10 cellular contexts compared by ENCODE assay signal in genomic region chr16:89431158-89431584, GRCh38. TPM values are rescaled to one million over a fixed set of nuclear protein-coding genes. Genes with fewer than 3 reads are reported as not detected.
DNase-seq lines count a peak whose midpoint lies in the region; ATAC-seq, FAIRE-seq and TF ChIP-seq lines count a peak whose summit lies in the region.
"Had no signal": no experiment of that assay in that cellular context is flagged by ENCODE, and none has a peak within 500 bp of the region (broad histone marks: within the 10 kb centered on the region; RNA-seq: fewer than 3 reads in every experiment).

No MANE protein-coding gene starts in this region.

- H3K4me2 ChIP-seq in smooth muscle cell: peak overlapping the region; percentile 67

- H3K4me3 ChIP-seq in smooth muscle cell: no peak overlapping the region
- H3K4me3 ChIP-seq: ovary had no signal

- H3K4me1 Mint-ChIP-seq in activated naive CD4-positive, alpha-beta T cell treated with anti-CD3 and anti-CD28 coated beads, Interleukin-2, amount 10 ng/mL, durations not matched to agents 7 days and 5 days: peaks cover 18% of the 10 kb centered on the region

- H3K9me3 ChIP-seq in smooth muscle cell (replicated peaks; ENCODE audit: low read depth): no peaks in the 10 kb centered on the region
- H3K9me3 ChIP-seq: ovary had no signal

- H3K79me2 ChIP-seq in smooth muscle cell (ENCODE audit: low read depth): peaks cover 94% of the 10 kb centered on the region

- H3K27me3 Mint-ChIP-seq in activated naive CD4-positive, alpha-beta T cell treated with anti-CD3 and anti-CD28 coated beads, Interleukin-2, amount 10 ng/mL, durations not matched to agents 7 days and 5 days: no peaks in the 10 kb centered on the region

- peaks cover 19% of the 10 kb centered on the region for H3K36me3 Mint-ChIP-seq in activated naive CD4-positive, alpha-beta T cell treated with anti-CD3 and anti-CD28 coated beads, Interleukin-2, amount 10 ng/mL, durations not matched to agents 7 days and 5 days

- ATAC-seq in left ventricle myocardium superior: peak; percentile 79

- peak; percentile 56 for DNase-seq in NCI-H2171 treated with DMSO at 0.1 percent for 48 hours (lab: John Stamatoyannopoulos, UW)
- no peak for DNase-seq in NCI-H2171 (lab: John Stamatoyannopoulos, UW)
- peak; percentile 49 for DNase-seq in left ventricle myocardium superior
- DNase-seq in smooth muscle cell (lab: John Stamatoyannopoulos, UW; ENCODE audit: unreplicated experiment): peak; percentile 16
- no peak for DNase-seq in activated naive CD4-positive, alpha-beta T cell treated with anti-CD3 and anti-CD28 coated beads, Interleukin-2, amount 10 ng/mL, durations not matched to agents 7 days and 5 days
- no peak for DNase-seq in urothelium cell line (ENCODE audit: low spot score)
- no peak for DNase-seq in NCI-H2029 treated with DMSO at 0.1 percent for 48 hours (lab: John Stamatoyannopoulos, UW)
- DNase-seq: hippocampal formation had no signal

- H3K27ac ChIP-seq in VCaP (peak overlapping the region; percentile 41; the same call in 1 of the 2 replicates), smooth muscle cell (ENCODE audit: low read depth) (peak overlapping the region; percentile 75)
- H3K27ac ChIP-seq: ovary had no signal

- H4K20me1 ChIP-seq in smooth muscle cell (ENCODE audit: low read depth): peaks cover 94% of the 10 kb centered on the region

- H2AFZ ChIP-seq in smooth muscle cell (ENCODE audit: low read depth): no peak overlapping the region

- TF ChIP-seq CTCF in VCaP (conservative IDR thresholded peaks at IDR 0.05) (no peak), smooth muscle cell (IDR thresholded peaks at IDR 0.05; ENCODE audit: borderline replicate concordance, insufficient read depth, poor library complexity, severe bottlenecking) (no peak)

- CTCF ChIA-PET in activated naive CD4-positive, alpha-beta T cell treated with anti-CD3 and anti-CD28 coated beads, Interleukin-2, amount 10 ng/mL, durations not matched to agents 7 days and 5 days (lab: Charles Lee): no interaction called here

- no peaks in the 10 kb centered on the region for H3K4me1 ChIP-seq in smooth muscle cell (ENCODE audit: low read depth)

- intact Hi-C loops in left ventricle myocardium superior (cut with micrococcal nuclease): no loop called here

- H3K9me3 Mint-ChIP-seq in activated naive CD4-positive, alpha-beta T cell treated with anti-CD3 and anti-CD28 coated beads, Interleukin-2, amount 10 ng/mL, durations not matched to agents 7 days and 5 days: no peaks in the 10 kb centered on the region

- H3K27ac Mint-ChIP-seq in activated naive CD4-positive, alpha-beta T cell treated with anti-CD3 and anti-CD28 coated beads, Interleukin-2, amount 10 ng/mL, durations not matched to agents 7 days and 5 days: no peak overlapping the region

- H3K27me3 ChIP-seq in smooth muscle cell (ENCODE audit: low read depth): no peaks in the 10 kb centered on the region
- H3K27me3 ChIP-seq: ovary had no signal

- no peak for FAIRE-seq in urothelium cell line (lab: Jason Lieb, UNC)

- no peak overlapping the region for H3K4me3 Mint-ChIP-seq in activated naive CD4-positive, alpha-beta T cell treated with anti-CD3 and anti-CD28 coated beads, Interleukin-2, amount 10 ng/mL, durations not matched to agents 7 days and 5 days

- H3K36me3 ChIP-seq in smooth muscle cell (ENCODE audit: low read depth): no peaks in the 10 kb centered on the region
- H3K36me3 ChIP-seq: ovary had no signal

- peak overlapping the region; percentile 15 for H3K9ac ChIP-seq in smooth muscle cell (ENCODE audit: low read depth)

- H3F3A ChIP-seq in smooth muscle cell (ENCODE audit: low read depth): peaks cover 11% of the 10 kb centered on the region

- WGBS in smooth muscle cell (ENCODE audit: low lambda C conversion rate): 36% methylated on average over 12 of the region's 12 CpGs

RNA-seq across cellular contexts. Expression of gene ANKRD11, which starts 59.2 kb away (rescaled TPM):
- total RNA-seq in left ventricle myocardium superior (75.2 TPM), smooth muscle cell (31.5 and 43.2 TPM in 2 replicates)
- 105 and 118 TPM in 2 replicates for polyA plus RNA-seq in smooth muscle cell

Comparison
In these comparisons a context has a peak if more than half of its experiments do, and no peak if none do; other contexts are left out.
1. DNase-seq: peak in NCI-H2171 treated with DMSO at 0.1 percent for 48 hours (single experiment), left ventricle myocardium superior (single experiment) and smooth muscle cell (single experiment); none in NCI-H2171 (single experiment), activated naive CD4-positive, alpha-beta T cell treated with anti-CD3 and anti-CD28 coated beads, Interleukin-2, amount 10 ng/mL, durations not matched to agents 7 days and 5 days (single experiment), urothelium cell line (single experiment) and NCI-H2029 treated with DMSO at 0.1 percent for 48 hours (single experiment).